In genomic region chr3:168094580-168094876, GRCh38 we compare ENCODE assay signal across 8 cellular contexts. TPM values are rescaled to one million over a fixed set of nuclear protein-coding genes. Genes with fewer than 3 reads are reported as not detected.
DNase-seq lines count a peak whose midpoint lies in the region; ATAC-seq and TF ChIP-seq lines count a peak whose summit lies in the region.

No MANE protein-coding gene starts in this region.

- no peaks in the 10 kb centered on the region for H3K36me3 Mint-ChIP-seq in activated CD4-positive, alpha-beta T cell treated with anti-CD3 and anti-CD28 coated beads, Interleukin-2, amount 10 ng/mL, durations not matched to agents 7 days and 5 days (ENCODE audit: low read depth)
- no peaks in the 10 kb centered on the region for H3K36me3 Mint-ChIP-seq in activated CD8-positive, alpha-beta T cell treated with anti-CD3 and anti-CD28 coated beads for 36 hours (ENCODE audit: low read depth)

- H3K27me3 Mint-ChIP-seq in activated CD4-positive, alpha-beta T cell treated with anti-CD3 and anti-CD28 coated beads, Interleukin-2, amount 10 ng/mL, durations not matched to agents 7 days and 5 days, result peaks cover 48% of the 10 kb centered on the region
- peaks cover 32% of the 10 kb centered on the region for H3K27me3 Mint-ChIP-seq in activated CD8-positive, alpha-beta T cell treated with anti-CD3 and anti-CD28 coated beads for 36 hours

- no peak for ATAC-seq in activated CD8-positive, alpha-beta T cell treated with anti-CD3 and anti-CD28 coated beads for 36 hours
- ATAC-seq in HG03354 (IDR thresholded peaks at IDR 0.05; ENCODE audit: poor library complexity, severe bottlenecking, unreplicated experiment), result no peak

- H3K9me3 ChIP-seq in right atrium auricular region (no peaks in the 10 kb centered on the region), skeletal muscle tissue (ENCODE audit: control insufficient read depth in 3 of 3, low read length in 3 of 3) (no peaks in the 10 kb centered on the region)

- H3K36me3 ChIP-seq in right atrium auricular region, result no peaks in the 10 kb centered on the region
- no peaks in the 10 kb centered on the region for H3K36me3 ChIP-seq in skeletal muscle tissue (ENCODE audit: control insufficient read depth in 3 of 3, insufficient read depth in 3 of 3, low read length in 3 of 3)

- peaks cover 0 to 40% of the 10 kb centered on the region in 2 donors for H3K4me1 ChIP-seq in right atrium auricular region
- peaks cover 12 to 34% (median 16%) of the 10 kb centered on the region in 3 donors for H3K4me1 ChIP-seq in skeletal muscle tissue (ENCODE audit: control insufficient read depth in 3 of 3, insufficient read depth in 3 of 3, low read length in 3 of 3)

- H3K9ac ChIP-seq in skeletal muscle tissue (ENCODE audit: low read depth in 1 of 3, low read length in 3 of 3), result peak overlapping the region; percentile 83 to 90 (median 87)

- H3K4me3 ChIP-seq in right atrium auricular region (peak overlapping the region; percentile 72 to 78), skeletal muscle tissue (ENCODE audit: low read length in 3 of 3) (peak overlapping the region; percentile 92 to 99 (median 93))

- TF ChIP-seq CTCF in activated CD8-positive, alpha-beta T cell treated with anti-CD3 and anti-CD28 coated beads for 36 hours (IDR thresholded peaks at IDR 0.05), result no peak
- TF ChIP-seq CTCF in right atrium auricular region (IDR thresholded peaks at IDR 0.05), result peak in 1 of 2 donors; percentile 22

- H3K27ac ChIP-seq in right atrium auricular region (peak overlapping the region; percentile 95 to 97), skeletal muscle tissue (ENCODE audit: low read depth, low read length) (peak overlapping the region; percentile 94)

- H3K27ac Mint-ChIP-seq in activated CD4-positive, alpha-beta T cell treated with anti-CD3 and anti-CD28 coated beads, Interleukin-2, amount 10 ng/mL, durations not matched to agents 7 days and 5 days, result no peak overlapping the region
- no peak overlapping the region for H3K27ac Mint-ChIP-seq in activated CD8-positive, alpha-beta T cell treated with anti-CD3 and anti-CD28 coated beads for 36 hours

- H3K27me3 ChIP-seq in right atrium auricular region (no peaks in the 10 kb centered on the region), skeletal muscle tissue (ENCODE audit: control insufficient read depth in 3 of 3, insufficient read depth in 3 of 3, low read length in 3 of 3) (no peaks in the 10 kb centered on the region)

- peaks cover 14% of the 10 kb centered on the region for H3K4me1 Mint-ChIP-seq in activated CD4-positive, alpha-beta T cell treated with anti-CD3 and anti-CD28 coated beads, Interleukin-2, amount 10 ng/mL, durations not matched to agents 7 days and 5 days
- H3K4me1 Mint-ChIP-seq in activated CD8-positive, alpha-beta T cell treated with anti-CD3 and anti-CD28 coated beads for 36 hours (ENCODE audit: low read depth), result peaks cover 18% of the 10 kb centered on the region

- DNase-seq in activated CD4-positive, alpha-beta T cell treated with anti-CD3 and anti-CD28 coated beads, Interleukin-2, amount 10 ng/mL, durations not matched to agents 7 days and 5 days, result no peak
- DNase-seq in activated CD4-positive, alpha-beta T cell treated with anti-CD3 and anti-CD28 coated beads for 48 hours, result no peak
- DNase-seq in activated CD8-positive, alpha-beta T cell treated with anti-CD3 and anti-CD28 coated beads for 36 hours, result no peak
- DNase-seq in right atrium auricular region (ENCODE audit: low spot score) (no peak), SW 1271 (lab: John Stamatoyannopoulos, UW) (no peak), COLO829 (ENCODE audit: low spot score) (no peak)

- peak overlapping the region; percentile 73 for H3K4me3 Mint-ChIP-seq in activated CD4-positive, alpha-beta T cell treated with anti-CD3 and anti-CD28 coated beads, Interleukin-2, amount 10 ng/mL, durations not matched to agents 7 days and 5 days
- peak overlapping the region; percentile 74 for H3K4me3 Mint-ChIP-seq in activated CD8-positive, alpha-beta T cell treated with anti-CD3 and anti-CD28 coated beads for 36 hours

- CTCF ChIA-PET in activated CD4-positive, alpha-beta T cell treated with anti-CD3 and anti-CD28 coated beads, Interleukin-2, amount 10 ng/mL, durations not matched to agents 7 days and 5 days (lab: Charles Lee), result no interaction called here
- CTCF ChIA-PET in activated CD8-positive, alpha-beta T cell treated with anti-CD3 and anti-CD28 coated beads for 36 hours (lab: Charles Lee), result interaction anchor here (0.8 to 1.4 kb wide), 7 partner anchors 32 to 72 kb away, joined by 3 to 5 read pairs (median 3); no protein-coding TSS in a partner anchor

- intact Hi-C loops in activated CD8-positive, alpha-beta T cell treated with anti-CD3 and anti-CD28 coated beads for 36 hours (cut with micrococcal nuclease), result no loop called here

- no peaks in the 10 kb centered on the region for H3K9me3 Mint-ChIP-seq in activated CD4-positive, alpha-beta T cell treated with anti-CD3 and anti-CD28 coated beads, Interleukin-2, amount 10 ng/mL, durations not matched to agents 7 days and 5 days
- H3K9me3 Mint-ChIP-seq in activated CD8-positive, alpha-beta T cell treated with anti-CD3 and anti-CD28 coated beads for 36 hours, result no peaks in the 10 kb centered on the region

- POLR2A ChIA-PET in activated CD4-positive, alpha-beta T cell treated with anti-CD3 and anti-CD28 coated beads, Interleukin-2, amount 10 ng/mL, durations not matched to agents 7 days and 5 days (lab: Charles Lee), result no interaction called here
- POLR2A ChIA-PET in activated CD8-positive, alpha-beta T cell treated with anti-CD3 and anti-CD28 coated beads for 36 hours (lab: Charles Lee), result no interaction called here

RNA-seq across cellular contexts. Expression of gene GOLIM4, which starts 1.2 kb away (rescaled TPM):
- total RNA-seq in activated CD4-positive, alpha-beta T cell treated with anti-CD3 and anti-CD28 coated beads, Interleukin-2, amount 10 ng/mL, durations not matched to agents 7 days and 5 days, result 1 to 10 TPM; 1.6 to 1.7 TPM
- 1 to 10 TPM; 5.5 to 6.4 TPM for total RNA-seq in activated CD8-positive, alpha-beta T cell treated with anti-CD3 and anti-CD28 coated beads for 36 hours
- total RNA-seq in right atrium auricular region, result 10 to 100 TPM; 56.0 to 63.7 TPM
- 23.5 TPM for total RNA-seq in skeletal muscle tissue
